In genomic region chr5:146073239-146073900, GRCh38 we compare ENCODE assay signal across 26 cellular contexts. TPM values are rescaled to one million over a fixed set of nuclear protein-coding genes. Genes with fewer than 3 reads are reported as not detected.
DNase-seq lines count a peak whose midpoint lies in the region; ATAC-seq and TF ChIP-seq lines count a peak whose summit lies in the region.
"Had no signal": no experiment of that assay in that cellular context is flagged by ENCODE, and none has a peak within 500 bp of the region (broad histone marks: within the 10 kb centered on the region; RNA-seq: fewer than 3 reads in every experiment).

No MANE protein-coding gene starts in this region.

- H4K8ac ChIP-seq in H9 (replicated peaks; ENCODE audit: insufficient read length, low read depth, low read length) (no peak overlapping the region), neuronal stem cell (ENCODE audit: low read depth, low read length) (no peak overlapping the region)

- peaks cover 33% of the 10 kb centered on the region for H3K27me3 Mint-ChIP-seq in H9 (ENCODE audit: low read depth)
- H3K27me3 Mint-ChIP-seq in activated naive CD4-positive, alpha-beta T cell treated with anti-CD3 and anti-CD28 coated beads for 36 hours (ENCODE audit: low read depth): peaks cover 16% of the 10 kb centered on the region

- H3K4me2 ChIP-seq in H9 (ENCODE audit: insufficient read depth, insufficient read length, low read length): peak overlapping the region; percentile 74
- H3K4me2 ChIP-seq in neuronal stem cell (ENCODE audit: insufficient read depth, low read length, poor library complexity, severe bottlenecking): no peak overlapping the region

- H2BK5ac ChIP-seq in H9 (ENCODE audit: insufficient read length, low read length) (no peak overlapping the region), neuronal stem cell (ENCODE audit: low read length) (no peak overlapping the region)

- H3K9ac ChIP-seq in H9 (ENCODE audit: extremely low read depth, insufficient read length, low read length) (no peak overlapping the region), neuronal stem cell (ENCODE audit: low read depth, low read length, poor library complexity) (no peak overlapping the region)

- peaks cover 56 to 61% of the 10 kb centered on the region in 2 experiments for H3K4me1 Mint-ChIP-seq in H9
- no peaks in the 10 kb centered on the region for H3K4me1 Mint-ChIP-seq in activated naive CD4-positive, alpha-beta T cell treated with anti-CD3 and anti-CD28 coated beads for 36 hours (ENCODE audit: low read depth)
- H3K4me1 Mint-ChIP-seq: stimulated activated naive CD8-positive, alpha-beta T cell treated with anti-CD3 and anti-CD28 coated beads, Interleukin-15, amount 100 ng/mL, for 72 hours had no signal

- peak overlapping the region in 1 of 3 experiments; percentile 74; a peak in 3 of 7 replicates for H3K27ac Mint-ChIP-seq in H9
- no peak overlapping the region for H3K27ac Mint-ChIP-seq in activated naive CD4-positive, alpha-beta T cell treated with anti-CD3 and anti-CD28 coated beads for 36 hours
- H3K27ac Mint-ChIP-seq: activated CD4-positive, alpha-beta memory T cell treated with anti-CD3 and anti-CD28 coated beads, Interleukin-2, amount 10 ng/mL, durations not matched to agents 7 days and 5 days; mesothelial cell of epicardium; nephron; stimulated activated naive CD8-positive, alpha-beta T cell treated with anti-CD3 and anti-CD28 coated beads, Interleukin-15, amount 100 ng/mL, for 72 hours had no signal

- H4K20me1 ChIP-seq in H9 (ENCODE audit: control insufficient read depth, insufficient read depth, insufficient read length): no peaks in the 10 kb centered on the region

- no peak overlapping the region for H2AK5ac ChIP-seq in H9 (ENCODE audit: insufficient read length, low read length)
- no peak overlapping the region for H2AK5ac ChIP-seq in neuronal stem cell (ENCODE audit: low read depth, low read length)

- H3K23me2 ChIP-seq in H9 (ENCODE audit: insufficient read length, low read depth, low read length, poor library complexity, severe bottlenecking): no peaks in the 10 kb centered on the region

- H3K27me3 ChIP-seq in H9 (ENCODE audit: insufficient read depth, low read length) (no peaks in the 10 kb centered on the region; the same call in 1 of the 2 replicates), left ventricle myocardium inferior (ENCODE audit: low read depth) (no peaks in the 10 kb centered on the region), neuronal stem cell (ENCODE audit: control insufficient read depth in 3 of 3, insufficient read depth in 3 of 3, low read depth in 1 of 3, low read length in 3 of 3) (peaks cover 0 to 25% (median 0%) of the 10 kb centered on the region in 3 experiments)
- H3K27me3 ChIP-seq: foreskin keratinocyte had no signal

- no peaks in the 10 kb centered on the region for H3K79me2 ChIP-seq in H9 (ENCODE audit: insufficient read depth, low read length)

- H3T11ph ChIP-seq in H9 (ENCODE audit: low read length): no peak overlapping the region

- H3K4me1 ChIP-seq in H9 (ENCODE audit: insufficient read depth, low read length): peaks cover 18% of the 10 kb centered on the region; the same call in 1 of the 2 replicates
- peaks cover 66% of the 10 kb centered on the region for H3K4me1 ChIP-seq in left ventricle myocardium inferior
- H3K4me1 ChIP-seq in neuronal stem cell (ENCODE audit: control insufficient read depth in 2 of 2, insufficient read depth in 1 of 2, low read depth in 1 of 2, low read length in 2 of 2): peaks cover 0 to 6% of the 10 kb centered on the region in 2 donors
- H3K4me1 ChIP-seq: psoas muscle had no signal

- H3K56ac ChIP-seq in H9 (ENCODE audit: insufficient read length, low read depth, low read length): no peak overlapping the region

- H2BK20ac ChIP-seq in H9 (ENCODE audit: low read depth, low read length, poor library complexity, severe bottlenecking): no peak overlapping the region

- no peak overlapping the region for H3K27ac ChIP-seq in H9 (ENCODE audit: insufficient read length, low read depth, low read length)
- H3K27ac ChIP-seq in left ventricle myocardium inferior (replicated peaks): peak overlapping the region; percentile 91
- H3K27ac ChIP-seq in neuronal stem cell (replicated peaks; ENCODE audit: low read length): no peak overlapping the region
- H3K27ac ChIP-seq: foreskin keratinocyte, psoas muscle, WERI-Rb-1 had no signal

- intact Hi-C loops in left ventricle myocardium inferior (cut with micrococcal nuclease): no loop called here
- intact Hi-C loops in activated naive CD4-positive, alpha-beta T cell treated with anti-CD3 and anti-CD28 coated beads for 36 hours (cut with micrococcal nuclease): no loop called here

- ATAC-seq in HG03196 (IDR thresholded peaks at IDR 0.05; ENCODE audit: unreplicated experiment) (no peak), HG03520 (IDR thresholded peaks at IDR 0.05; ENCODE audit: unreplicated experiment) (no peak), GM21447 (IDR thresholded peaks at IDR 0.05; ENCODE audit: unreplicated experiment) (no peak)
- ATAC-seq: left colon; psoas muscle; stimulated activated naive CD8-positive, alpha-beta T cell treated with anti-CD3 and anti-CD28 coated beads, Interleukin-15, amount 100 ng/mL, for 72 hours had no signal

- H3K36me3 ChIP-seq in left ventricle myocardium inferior (no peaks in the 10 kb centered on the region), neuronal stem cell (replicated peaks in 1 of 2; ENCODE audit: control insufficient read depth in 2 of 2, insufficient read depth in 2 of 2, low read length in 2 of 2) (no peaks in the 10 kb centered on the region)
- H3K36me3 ChIP-seq: WERI-Rb-1 had no signal

- H3K23ac ChIP-seq in H9 (ENCODE audit: insufficient read length, low read depth, low read length) (no peak overlapping the region), neuronal stem cell (ENCODE audit: low read depth, low read length, poor library complexity) (no peak overlapping the region)

- H4K91ac ChIP-seq in H9 (ENCODE audit: insufficient read length, low read depth, low read length) (no peak overlapping the region), neuronal stem cell (ENCODE audit: low read depth, low read length, poor library complexity) (no peak overlapping the region)

- H3K4me3 Mint-ChIP-seq in H9: peak overlapping the region; percentile 14 to 60
- H3K4me3 Mint-ChIP-seq in activated naive CD4-positive, alpha-beta T cell treated with anti-CD3 and anti-CD28 coated beads for 36 hours: no peak overlapping the region
- H3K4me3 Mint-ChIP-seq: activated CD4-positive, alpha-beta memory T cell treated with anti-CD3 and anti-CD28 coated beads, Interleukin-2, amount 10 ng/mL, durations not matched to agents 7 days and 5 days; mesothelial cell of epicardium; nephron; stimulated activated naive CD8-positive, alpha-beta T cell treated with anti-CD3 and anti-CD28 coated beads, Interleukin-15, amount 100 ng/mL, for 72 hours had no signal

- no peak overlapping the region for H2BK120ac ChIP-seq in H9 (ENCODE audit: low read depth, low read length, poor library complexity, severe bottlenecking)
- H2BK120ac ChIP-seq in neuronal stem cell (ENCODE audit: low read depth, low read length): no peak overlapping the region

- H3K18ac ChIP-seq in H9 (ENCODE audit: insufficient read length, low read depth, low read length) (no peak overlapping the region), neuronal stem cell (ENCODE audit: low read length) (peak overlapping the region; percentile 32)

- no peak overlapping the region for H3K14ac ChIP-seq in H9 (ENCODE audit: insufficient read depth, low read length)
- no peak overlapping the region for H3K14ac ChIP-seq in neuronal stem cell (ENCODE audit: low read length)

- DNase-seq in H9 (peak; percentile 73), NCI-H748 treated with DMSO at 0.1 percent for 48 hours (lab: John Stamatoyannopoulos, UW) (peak; percentile 67), left ventricle myocardium inferior (no peak), neuronal stem cell (ENCODE audit: low spot score) (no peak)
- DNase-seq in activated naive CD4-positive, alpha-beta T cell treated with anti-CD3 and anti-CD28 coated beads for 36 hours: no peak
- DNase-seq: activated CD4-positive, alpha-beta memory T cell treated with anti-CD3 and anti-CD28 coated beads, Interleukin-2, amount 10 ng/mL, durations not matched to agents 7 days and 5 days; central memory CD4-positive, alpha-beta T cell; DMS153; foreskin keratinocyte; HCEC 1CT; NCI-H1048; NCI-H774; psoas muscle; stimulated activated CD4-positive, alpha-beta T cell treated with anti-CD3 and anti-CD28 coated beads, Interleukin-4, amount 100 ng/mL, for 4 hours; stimulated activated naive CD8-positive, alpha-beta T cell treated with anti-CD3 and anti-CD28 coated beads, Interleukin-15, amount 100 ng/mL, for 72 hours; WERI-Rb-1 had no signal

- H3K9me3 Mint-ChIP-seq in H9: no peaks in the 10 kb centered on the region; a peak in 2 of 5 replicates
- no peaks in the 10 kb centered on the region for H3K9me3 Mint-ChIP-seq in activated naive CD4-positive, alpha-beta T cell treated with anti-CD3 and anti-CD28 coated beads for 36 hours
- H3K9me3 Mint-ChIP-seq: activated CD4-positive, alpha-beta memory T cell treated with anti-CD3 and anti-CD28 coated beads, Interleukin-2, amount 10 ng/mL, durations not matched to agents 7 days and 5 days; mesothelial cell of epicardium; nephron; stimulated activated naive CD8-positive, alpha-beta T cell treated with anti-CD3 and anti-CD28 coated beads, Interleukin-15, amount 100 ng/mL, for 72 hours had no signal

- no peak overlapping the region for H4K5ac ChIP-seq in H9 (ENCODE audit: insufficient read length, low read depth, low read length)

- H3K4me3 ChIP-seq in left ventricle myocardium inferior (no peak overlapping the region), neuronal stem cell (ENCODE audit: low read length in 2 of 2) (no peak overlapping the region)
- H3K4me3 ChIP-seq: psoas muscle had no signal

- TF ChIP-seq CTCF in H9 (conservative IDR thresholded peaks at IDR 0.05) (no peak), left ventricle myocardium inferior (IDR thresholded peaks at IDR 0.05; ENCODE audit: borderline replicate concordance) (no peak)

- no peak overlapping the region for H3K4ac ChIP-seq in H9 (ENCODE audit: low read depth, low read length)
- H3K4ac ChIP-seq in neuronal stem cell (ENCODE audit: low read length): no peak overlapping the region

- no peak overlapping the region for H2BK12ac ChIP-seq in H9 (ENCODE audit: insufficient read length, low read depth, low read length)
- H2BK12ac ChIP-seq in neuronal stem cell (ENCODE audit: low read length): no peak overlapping the region

- CTCF ChIA-PET in activated naive CD4-positive, alpha-beta T cell treated with anti-CD3 and anti-CD28 coated beads for 36 hours (lab: Charles Lee): no interaction called here

- WGBS in H9 (ENCODE audit: extremely low coverage, insufficient read length, low lambda C conversion rate): no CpG with 5 or more reads among the region's 9 CpGs
- no CpG with 5 or more reads among the region's 9 CpGs for WGBS in neuronal stem cell (ENCODE audit: extremely low coverage in 2 of 2, insufficient read length in 2 of 2, insufficient replicate concordance in 1 of 2), 2 donors

- H2AFZ ChIP-seq in H9 (ENCODE audit: low read length) (no peak overlapping the region), neuronal stem cell (ENCODE audit: low read length) (no peak overlapping the region)

- H2BK15ac ChIP-seq in H9 (ENCODE audit: low read depth, low read length) (no peak overlapping the region), neuronal stem cell (ENCODE audit: low read length) (no peak overlapping the region)

- H3K79me1 ChIP-seq in H9 (ENCODE audit: insufficient read depth, low read depth, low read length, poor library complexity, severe bottlenecking): no peaks in the 10 kb centered on the region
- no peaks in the 10 kb centered on the region for H3K79me1 ChIP-seq in neuronal stem cell (ENCODE audit: low read depth, low read length)

- H3K36me3 Mint-ChIP-seq in H9 (ENCODE audit: insufficient read depth in 1 of 3, low read depth in 3 of 3): no peaks in the 10 kb centered on the region; a peak in 1 of 7 replicates
- H3K36me3 Mint-ChIP-seq in activated naive CD4-positive, alpha-beta T cell treated with anti-CD3 and anti-CD28 coated beads for 36 hours (ENCODE audit: low read depth): no peaks in the 10 kb centered on the region
- H3K36me3 Mint-ChIP-seq: mesothelial cell of epicardium had no signal

- no peaks in the 10 kb centered on the region for H3K9me3 ChIP-seq in H9 (ENCODE audit: control insufficient read depth, low read depth, low read length)
- H3K9me3 ChIP-seq in left ventricle myocardium inferior (replicated peaks): no peaks in the 10 kb centered on the region
- no peaks in the 10 kb centered on the region for H3K9me3 ChIP-seq in neuronal stem cell (replicated peaks in 1 of 2; ENCODE audit: control insufficient read depth in 2 of 2, insufficient read depth in 1 of 2, low read depth in 1 of 2, low read length in 2 of 2)
- H3K9me3 ChIP-seq: psoas muscle had no signal

RNA-seq across cellular contexts. Expression of gene PLAC8L1, which starts 32.0 kb away (rescaled TPM):
- 0.52 and 0.64 TPM in 2 replicates for total RNA-seq in H9 (2021)
- 0.49 TPM for total RNA-seq in left ventricle myocardium inferior
- 0.25 TPM for polyA plus RNA-seq in neuronal stem cell (2013, experiment 1 of 2)
- polyA plus RNA-seq in neuronal stem cell (2013, experiment 2 of 2): 0.35 TPM
- total RNA-seq in activated naive CD4-positive, alpha-beta T cell treated with anti-CD3 and anti-CD28 coated beads for 36 hours: under 1 TPM; 0.36 to 0.40 TPM
- total RNA-seq: dermis microvascular lymphatic vessel endothelial cell, epithelial cell of proximal tubule, foreskin keratinocyte, HT1080, LHCN-M2 had no signal

Comparison
In these comparisons a context has a peak if more than half of its experiments do, and no peak if none do; other contexts are left out.
1. DNase-seq: peak in H9 (single experiment) and NCI-H748 treated with DMSO at 0.1 percent for 48 hours (single experiment); none in left ventricle myocardium inferior (single experiment), neuronal stem cell (single experiment) and activated naive CD4-positive, alpha-beta T cell treated with anti-CD3 and anti-CD28 coated beads for 36 hours (single experiment).